ENCODE assay signal across 8 cellular contexts in genomic region chr20:58650181-58650775, GRCh38. TPM values are rescaled to one million over a fixed set of nuclear protein-coding genes. Genes with fewer than 3 reads are reported as not detected.
DNase-seq lines count a peak whose midpoint lies in the region; ATAC-seq, FAIRE-seq and TF ChIP-seq lines count a peak whose summit lies in the region.

No MANE protein-coding gene starts in this region.

- H4K20me1 ChIP-seq in HCT116 (ENCODE audit: insufficient read depth) (0 out of 2 replicates have a peak, but pooled peaks cover 3% of the 10 kb centered on the region), HepG2 (ENCODE audit: insufficient read depth, low read length) (peaks cover 11% of the 10 kb centered on the region; the same call in 1 of the 2 replicates)

- intact Hi-C loops in CD4-positive, alpha-beta T cell (cut with DNase I, micrococcal nuclease): loop anchor here (2.0 to 10.0 kb wide), 18 partner anchors 187 to 1298 kb away; partner anchors contain the start of genes PRELID3B (in 2 of the 2), GNAS (in 1 of the 2), GNAS-AS1 (in 1 of the 2) and NELFCD (in 1 of the 2)
- intact Hi-C loops in HCT116 (cut with micrococcal nuclease) (loop anchor here (5.0 to 10.0 kb wide), 3 partner anchors 168 to 405 kb away; no protein-coding TSS in a partner anchor), HepG2 (cut with micrococcal nuclease; ENCODE audit: unreplicated experiment) (loop anchor here (1.0 to 10.0 kb wide), 3 partner anchors 29 to 413 kb away; no protein-coding TSS in a partner anchor)

- H3K4me1 ChIP-seq in HCT116 (ENCODE audit: control insufficient read depth in 1 of 2, insufficient read depth in 2 of 2, low read length in 2 of 2): peaks cover 3 to 19% of the 10 kb centered on the region in 2 experiments; a peak in 3 of 4 replicates
- peaks cover 47% of the 10 kb centered on the region for H3K4me1 ChIP-seq in HepG2 (ENCODE audit: insufficient read depth, low read length)

- no peaks in the 10 kb centered on the region for H3K9me2 ChIP-seq in HCT116 (ENCODE audit: insufficient read depth)

- H3K36me3 Mint-ChIP-seq in CD4-positive, alpha-beta T cell (ENCODE audit: low read depth): peaks cover 30% of the 10 kb centered on the region
- H3K36me3 Mint-ChIP-seq in T-helper 17 cell (ENCODE audit: low read depth): peaks cover 4% of the 10 kb centered on the region

- H3K9ac ChIP-seq in HCT116 (ENCODE audit: low read length): peak overlapping the region; percentile 97
- peak overlapping the region; percentile 96 for H3K9ac ChIP-seq in HepG2 (ENCODE audit: insufficient read depth, low read depth, low read length)

- DNase-seq in CD4-positive, alpha-beta T cell: peak in 9 of 10 experiments; percentile 32 to 53 (median 37)
- DNase-seq in HCT116 (ENCODE audit: low read depth, low spot score) (no peak), T-helper 17 cell (peak; percentile 25 to 36 (median 26)), bronchial epithelial cell (ENCODE audit: low read depth) (no peak), HepG2 (ENCODE audit: low spot score) (no peak), superior temporal gyrus (ENCODE audit: extremely low spot score) (no peak)
- peak; percentile 64 for DNase-seq in stimulated activated naive CD8-positive, alpha-beta T cell treated with anti-CD3 and anti-CD28 coated beads, Interleukin-15, Interleukin-2, amounts not matched to agents 100 U/mL and 50 U/mL, for 24 hours

- FAIRE-seq in bronchial epithelial cell (lab: Jason Lieb, UNC): no peak
- no peak for FAIRE-seq in HepG2 (lab: Jason Lieb, UNC)

- 73% methylated on average over 48 of the region's 62 CpGs for WGBS in HepG2 (ENCODE audit: low lambda C conversion rate)

- H3K9me3 ChIP-seq in CD4-positive, alpha-beta T cell (ENCODE audit: control insufficient read depth, low read length): no peaks in the 10 kb centered on the region
- no peaks in the 10 kb centered on the region for H3K9me3 ChIP-seq in HCT116 (ENCODE audit: control insufficient read depth in 1 of 2, insufficient read depth in 1 of 2, low read depth in 1 of 2, low read length in 2 of 2)
- no peaks in the 10 kb centered on the region for H3K9me3 ChIP-seq in T-helper 17 cell (ENCODE audit: control insufficient read depth, low read length, poor library complexity, severe bottlenecking)
- H3K9me3 ChIP-seq in HepG2 (ENCODE audit: low read length): no peaks in the 10 kb centered on the region

- CTCF ChIA-PET in CD4-positive, alpha-beta T cell (lab: Charles Lee): interaction anchor here (0.6 to 3.4 kb wide), 31 partner anchors 10 to 1291 kb away, joined by 3 to 62 read pairs (median 4); partner anchors contain the start of genes GNAS and NPEPL1
- CTCF ChIA-PET in HCT116 (lab: Charles Lee): interaction anchor here (1.3 to 2.9 kb wide), 3 partner anchors 28 to 805 kb away, joined by 3 to 20 read pairs (median 3); no protein-coding TSS in a partner anchor
- CTCF ChIA-PET in HepG2 (lab: Yijun Ruan, JAX; ENCODE audit: low intra/inter-chr PET ratio, low total read pairs): interaction anchor here (1.0 kb wide), 1 partner anchor 15 kb away, joined by 3 read pairs; no protein-coding TSS in a partner anchor

- TF ChIP-seq POLR2A in HCT116 (IDR thresholded peaks at IDR 0.05; ENCODE audit: borderline replicate concordance, extremely low read depth, insufficient read depth, insufficient read length) (no peak), HepG2 (IDR thresholded peaks at IDR 0.05; ENCODE audit: insufficient read depth in 1 of 2, low read depth in 2 of 2, low read length in 2 of 2) (no peak)

- POLR2A ChIA-PET in CD4-positive, alpha-beta T cell (lab: Charles Lee): interaction anchor here (1.0 to 4.6 kb wide), 19 partner anchors 10 to 1260 kb away, joined by 3 to 99 read pairs (median 6); partner anchors contain the start of genes GNAS, GNAS-AS1, NPEPL1 and VAPB
- POLR2A ChIA-PET in HCT116 (lab: Charles Lee): interaction anchor here (0.9 to 1.1 kb wide), 2 partner anchors 9 to 11 kb away, joined by 3 read pairs; no protein-coding TSS in a partner anchor
- POLR2A ChIA-PET in HepG2 (lab: Yijun Ruan, JAX): interaction anchor here (1.0 to 1.9 kb wide), 14 partner anchors 8 to 398 kb away, joined by 3 to 15 read pairs (median 5); partner anchors contain the start of genes ATP5F1E, RAB22A and VAPB

- H3K27ac ChIP-seq in CD4-positive, alpha-beta T cell (ENCODE audit: low read depth, low read length): peak overlapping the region; percentile 93
- H3K27ac ChIP-seq in HCT116 (ENCODE audit: low read depth, low read length): peak overlapping the region; percentile 77
- peak overlapping the region; percentile 79 for H3K27ac ChIP-seq in HepG2 (ENCODE audit: extremely low read length, insufficient read depth, low read length)

- TF ChIP-seq EP300 in HepG2 (IDR thresholded peaks at IDR 0.05; ENCODE audit: low read depth in 2 of 2, low read length in 2 of 2): no peak
- no peak for TF ChIP-seq EP300 in HepG2 (CRISPR knock-in tag; IDR thresholded peaks at IDR 0.05; ENCODE audit: borderline replicate concordance)

- BruUV-seq in HCT116 (replicated peaks; lab: Mats Ljungman, UMichigan): no TSS peak
- no TSS peak for BruUV-seq in HepG2 (replicated peaks; lab: Mats Ljungman, UMichigan)

- H2AFZ ChIP-seq in HCT116 (ENCODE audit: low read depth, low read length, poor library complexity, severe bottlenecking): no peak overlapping the region
- no peak overlapping the region for H2AFZ ChIP-seq in HepG2 (ENCODE audit: low read length)

- ATAC-seq in CD4-positive, alpha-beta T cell (ENCODE audit: poor library complexity): peak; percentile 6
- ATAC-seq in HCT116: no peak
- peak; percentile 7 for ATAC-seq in T-helper 17 cell
- no peak for ATAC-seq in HepG2
- ATAC-seq in stimulated activated naive CD8-positive, alpha-beta T cell treated with anti-CD3 and anti-CD28 coated beads, Interleukin-15, Interleukin-2, amounts not matched to agents 100 U/mL and 50 U/mL, for 24 hours: peak; percentile 7
- no peak for ATAC-seq in GM21360 (IDR thresholded peaks at IDR 0.05; ENCODE audit: unreplicated experiment)

- peaks cover 21% of the 10 kb centered on the region for H3K4me1 Mint-ChIP-seq in CD4-positive, alpha-beta T cell (ENCODE audit: low read depth)
- H3K4me1 Mint-ChIP-seq in T-helper 17 cell: peaks cover 21% of the 10 kb centered on the region

- TF ChIP-seq RAD21 in HCT116 (IDR thresholded peaks at IDR 0.05; ENCODE audit: low read depth) (no peak), HepG2 (CRISPR knock-in tag; IDR thresholded peaks at IDR 0.05) (no peak)

- peak overlapping the region; percentile 99 for H3K4me3 Mint-ChIP-seq in CD4-positive, alpha-beta T cell
- H3K4me3 Mint-ChIP-seq in T-helper 17 cell: peak overlapping the region; percentile 99

- H3K9me3 Mint-ChIP-seq in CD4-positive, alpha-beta T cell: no peaks in the 10 kb centered on the region

- H3K4me2 ChIP-seq in HCT116 (ENCODE audit: low read length): peak overlapping the region; percentile 86
- H3K4me2 ChIP-seq in HepG2 (ENCODE audit: low read depth, low read length): peak overlapping the region; percentile 74

- no peaks in the 10 kb centered on the region for H3K27me3 ChIP-seq in CD4-positive, alpha-beta T cell (ENCODE audit: control insufficient read depth, insufficient read depth, low read length)
- H3K27me3 ChIP-seq in HCT116 (ENCODE audit: insufficient read depth, low read length) (no peaks in the 10 kb centered on the region), bronchial epithelial cell (ENCODE audit: control insufficient read depth, insufficient read depth, low read length) (no peaks in the 10 kb centered on the region), HepG2 (ENCODE audit: control insufficient read depth in 1 of 2, insufficient read depth in 2 of 2, low read length in 2 of 2) (peaks cover 0 to 6% of the 10 kb centered on the region in 2 experiments; a peak in 2 of 5 replicates)

- H3K27ac Mint-ChIP-seq in CD4-positive, alpha-beta T cell: peak overlapping the region; percentile 100
- peak overlapping the region; percentile 100 for H3K27ac Mint-ChIP-seq in T-helper 17 cell

- peak overlapping the region; percentile 95 to 100 for H3K4me3 ChIP-seq in HCT116 (replicated peaks in 1 of 2; ENCODE audit: low read depth in 1 of 2, low read length in 2 of 2)
- H3K4me3 ChIP-seq in bronchial epithelial cell (ENCODE audit: low read depth, low read length): peak overlapping the region; percentile 86
- H3K4me3 ChIP-seq in HepG2 (replicated peaks in 1 of 3; ENCODE audit: insufficient read depth in 1 of 3, low read depth in 2 of 3, low read length in 3 of 3): peak overlapping the region; percentile 87 to 98 (median 95)

- H3K36me3 ChIP-seq in HCT116 (ENCODE audit: control insufficient read depth in 1 of 2, insufficient read depth in 2 of 2, low read length in 2 of 2) (peaks cover 0 to 3% of the 10 kb centered on the region in 2 experiments; a peak in 3 of 4 replicates), bronchial epithelial cell (ENCODE audit: control insufficient read depth, insufficient read depth, low read length) (no peaks in the 10 kb centered on the region), HepG2 (replicated peaks in 1 of 2; ENCODE audit: control insufficient read depth in 1 of 2, insufficient read depth in 2 of 2, low read length in 2 of 2) (peaks cover 0 to 2% of the 10 kb centered on the region in 2 experiments; a peak in 2 of 5 replicates)

- H3K79me2 ChIP-seq in HCT116 (ENCODE audit: insufficient read depth, low read length) (peaks cover 42% of the 10 kb centered on the region), HepG2 (ENCODE audit: insufficient read depth, low read length) (peaks cover 42% of the 10 kb centered on the region)

- no peaks in the 10 kb centered on the region for H3K27me3 Mint-ChIP-seq in CD4-positive, alpha-beta T cell
- no peaks in the 10 kb centered on the region for H3K27me3 Mint-ChIP-seq in T-helper 17 cell

- in situ Hi-C loops in HepG2 (cut with HindIII; ENCODE audit: extremely low pct_ligation_motif_present, low pct_unique_long_range_greater_than_20kb): loop anchor here (10.0 kb wide), 1 partner anchor 405 kb away; no protein-coding TSS in a partner anchor

- TF ChIP-seq CTCF in CD4-positive, alpha-beta T cell (IDR thresholded peaks at IDR 0.05): peak; percentile 87
- TF ChIP-seq CTCF in HCT116 (IDR thresholded peaks at IDR 0.05 in 2 of 3, conservative IDR thresholded peaks at IDR 0.05 in 1 of 3; ENCODE audit: borderline replicate concordance in 1 of 3, insufficient read depth in 1 of 3, low read depth in 2 of 3, low read length in 2 of 3): no peak
- no peak for TF ChIP-seq CTCF in bronchial epithelial cell (IDR thresholded peaks at IDR 0.05; ENCODE audit: insufficient read depth, low read length, severe bottlenecking)
- TF ChIP-seq CTCF in HepG2 (CRISPR knock-in tag; IDR thresholded peaks at IDR 0.05): no peak

- RAD21 ChIA-PET in HCT116 (lab: Charles Lee; ENCODE audit: low non-redundant PET in 1 of 2, low total read pairs in 2 of 2, uncharacterized antibody in 2 of 2, unreplicated experiment in 2 of 2): interaction anchor here in 1 of 2 experiments (0.9 kb wide), 1 partner anchor 169 kb away, joined by 7 read pairs; no protein-coding TSS in a partner anchor

RNA-seq across cellular contexts. Expression of gene STX16, which starts 0.8 kb away (rescaled TPM):
- 100 to 1,000 TPM; 179 to 181 TPM for total RNA-seq in CD4-positive, alpha-beta T cell
- 55.1 TPM for total RNA-seq in HCT116 (2021; ENCODE audit: unreplicated experiment)
- 48.5 and 50.3 TPM in 2 replicates for polyA plus RNA-seq in HCT116 (2012)
- total RNA-seq in T-helper 17 cell: 100 to 1,000 TPM; 161 to 167 TPM
- total RNA-seq in bronchial epithelial cell: 47.7 and 64.4 TPM in 2 replicates
- 28.0 and 40.5 TPM in 2 replicates for total RNA-seq in HepG2 (2016; rRNA removed; fragmentation: Illumina TruSeq; extraction: Trizol)
- total RNA-seq in HepG2 (2016; cell fraction: cytosol; rRNA removed; fragmentation: Illumina TruSeq; extraction: Trizol; ENCODE audit: low read depth): 42.2 and 47.4 TPM in 2 replicates
- 26.0 and 32.7 TPM in 2 replicates for total RNA-seq in HepG2 (2016; cell fraction: insoluble cytoplasmic fraction; rRNA removed; fragmentation: Illumina TruSeq; extraction: Trizol)
- total RNA-seq in HepG2 (2016; cell fraction: membrane; rRNA removed; fragmentation: Illumina TruSeq; extraction: Trizol): 41.8 and 44.6 TPM in 2 replicates
- total RNA-seq in HepG2 (2016; cell fraction: nucleus; rRNA removed; fragmentation: Illumina TruSeq; extraction: Trizol): 52.2 and 59.0 TPM in 2 replicates
- 72.7 and 79.2 TPM in 2 replicates for polyA plus RNA-seq in HepG2 (2011; rRNA removed)
- 37.3 and 55.0 TPM in 2 replicates for polyA plus RNA-seq in HepG2 (2011; cell fraction: cytosol; rRNA removed)
- polyA plus RNA-seq in HepG2 (2011; cell fraction: nucleus; rRNA removed): 168 and 204 TPM in 2 replicates
- polyA plus RNA-seq in HepG2 (2012): 88.7 and 102 TPM in 2 replicates
- 6.6 and 6.7 TPM in 2 replicates for polyA plus RNA-seq in HepG2 (2016; cell fraction: cytosol; fragmentation: Illumina TruSeq; extraction: Trizol; ENCODE audit: low read depth)
- polyA plus RNA-seq in HepG2 (2016; cell fraction: insoluble cytoplasmic fraction; fragmentation: Illumina TruSeq; extraction: Trizol; ENCODE audit: low read depth): 48.8 and 56.0 TPM in 2 replicates
- polyA plus RNA-seq in HepG2 (2016; cell fraction: membrane; fragmentation: Illumina TruSeq; extraction: Trizol; ENCODE audit: low read depth): 27.8 and 29.3 TPM in 2 replicates
- polyA plus RNA-seq in HepG2 (2016; cell fraction: nucleus; fragmentation: Illumina TruSeq; extraction: Trizol; ENCODE audit: insufficient read depth, low read depth): 245 and 266 TPM in 2 replicates
- polyA minus RNA-seq in HepG2 (2011; rRNA and poly(A)+ RNA removed; ENCODE audit: low replicate concordance): 15.4 and 22.9 TPM in 2 replicates
- 18.4 and 26.0 TPM in 2 replicates for polyA minus RNA-seq in HepG2 (2011; cell fraction: cytosol; rRNA and poly(A)+ RNA removed)
- polyA minus RNA-seq in HepG2 (2011; cell fraction: nucleus; rRNA and poly(A)+ RNA removed): 99.9 and 121 TPM in 2 replicates

RNA-seq across cellular contexts. Expression of gene NPEPL1, which starts 42.3 kb away (rescaled TPM):
- total RNA-seq in CD4-positive, alpha-beta T cell: 10 to 100 TPM; 58.3 to 61.1 TPM
- total RNA-seq in HCT116 (2021; ENCODE audit: unreplicated experiment) (16.6 TPM), T-helper 17 cell (10 to 100 TPM; 59.2 to 64.8 TPM), bronchial epithelial cell (23.7 and 24.7 TPM in 2 replicates), HepG2 (2016; rRNA removed; fragmentation: Illumina TruSeq; extraction: Trizol) (0.60 and 4.1 TPM in 2 replicates)
- polyA plus RNA-seq in HCT116 (2012): 18.5 and 19.7 TPM in 2 replicates
- total RNA-seq in HepG2 (2016; cell fraction: cytosol; rRNA removed; fragmentation: Illumina TruSeq; extraction: Trizol; ENCODE audit: low read depth): 3.0 and 3.1 TPM in 2 replicates
- total RNA-seq in HepG2 (2016; cell fraction: insoluble cytoplasmic fraction; rRNA removed; fragmentation: Illumina TruSeq; extraction: Trizol): 0.30 and 4.3 TPM in 2 replicates
- 0.96 and 1.0 TPM in 2 replicates for total RNA-seq in HepG2 (2016; cell fraction: membrane; rRNA removed; fragmentation: Illumina TruSeq; extraction: Trizol)
- 8.0 and 8.6 TPM in 2 replicates for total RNA-seq in HepG2 (2016; cell fraction: nucleus; rRNA removed; fragmentation: Illumina TruSeq; extraction: Trizol)
- polyA plus RNA-seq in HepG2 (2011; rRNA removed): 7.5 and 9.9 TPM in 2 replicates
- polyA plus RNA-seq in HepG2 (2011; cell fraction: cytosol; rRNA removed): 1.3 and 1.9 TPM in 2 replicates
- 184 and 219 TPM in 2 replicates for polyA plus RNA-seq in HepG2 (2011; cell fraction: nucleus; rRNA removed)
- 16.9 and 23.0 TPM in 2 replicates for polyA plus RNA-seq in HepG2 (2012)
- 0.41 and 0.51 TPM in 2 replicates for polyA plus RNA-seq in HepG2 (2016; cell fraction: cytosol; fragmentation: Illumina TruSeq; extraction: Trizol; ENCODE audit: low read depth)
- 0.69 and 1.4 TPM in 2 replicates for polyA plus RNA-seq in HepG2 (2016; cell fraction: insoluble cytoplasmic fraction; fragmentation: Illumina TruSeq; extraction: Trizol; ENCODE audit: low read depth)
- polyA plus RNA-seq in HepG2 (2016; cell fraction: membrane; fragmentation: Illumina TruSeq; extraction: Trizol; ENCODE audit: low read depth): 0.55 and 0.71 TPM in 2 replicates
- polyA plus RNA-seq in HepG2 (2016; cell fraction: nucleus; fragmentation: Illumina TruSeq; extraction: Trizol; ENCODE audit: insufficient read depth, low read depth): 49.5 and 52.8 TPM in 2 replicates
- 8.5 and 18.0 TPM in 2 replicates for polyA minus RNA-seq in HepG2 (2011; rRNA and poly(A)+ RNA removed; ENCODE audit: low replicate concordance)
- 0.49 and 0.88 TPM in 2 replicates for polyA minus RNA-seq in HepG2 (2011; cell fraction: cytosol; rRNA and poly(A)+ RNA removed)
- polyA minus RNA-seq in HepG2 (2011; cell fraction: nucleus; rRNA and poly(A)+ RNA removed): 24.2 and 30.1 TPM in 2 replicates

Comparison
In these comparisons a context has a peak if more than half of its experiments do, and no peak if none do; other contexts are left out.
1. ATAC-seq: peak in CD4-positive, alpha-beta T cell (single experiment), T-helper 17 cell (single experiment) and stimulated activated naive CD8-positive, alpha-beta T cell treated with anti-CD3 and anti-CD28 coated beads, Interleukin-15, Interleukin-2, amounts not matched to agents 100 U/mL and 50 U/mL, for 24 hours (single experiment); none in HCT116 (single experiment), HepG2 (single experiment) and GM21360 (single experiment).
2. DNase-seq: peak in CD4-positive, alpha-beta T cell (9 of 10), T-helper 17 cell (3 of 3) and stimulated activated naive CD8-positive, alpha-beta T cell treated with anti-CD3 and anti-CD28 coated beads, Interleukin-15, Interleukin-2, amounts not matched to agents 100 U/mL and 50 U/mL, for 24 hours (single experiment); none in HCT116 (single experiment), bronchial epithelial cell (single experiment), HepG2 (single experiment) and superior temporal gyrus (single experiment).
3. Peak in every context shown above with its lines, with median percentiles within 50 percentile points of each other: H3K27ac ChIP-seq and H3K4me3 ChIP-seq.